Comparison of ENCODE assay signal across 2 cellular contexts in the genomic region with DNA sequence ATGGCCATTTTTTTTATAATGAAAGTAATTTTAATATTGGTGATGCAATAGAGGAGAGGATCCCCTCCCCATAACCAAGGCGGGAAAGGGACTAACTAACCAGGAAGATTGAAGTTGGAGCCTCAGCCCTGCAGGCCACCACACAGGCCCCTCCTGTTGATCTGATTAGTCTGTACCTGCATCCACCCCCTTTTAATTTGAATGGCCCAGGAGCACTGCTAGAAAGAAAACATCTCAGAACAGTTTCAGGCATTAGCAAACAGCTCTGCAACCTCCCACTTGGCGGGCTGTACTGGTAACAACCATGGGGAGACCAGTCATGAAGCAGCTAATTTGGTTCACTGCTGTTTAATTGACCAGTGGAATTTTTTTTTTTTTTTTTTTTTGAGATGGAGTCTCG.
TF ChIP-seq lines count a peak whose summit lies in the region.

No MANE protein-coding gene starts in this region.

TF ChIP-seq in GM23338, 12 proteins besides CTCF, POLR2A, EP300 and RAD21 (continues in another document):
- TF ChIP-seq REST (IDR thresholded peaks at IDR 0.05; ENCODE audit: unreplicated experiment) = no peak
- TF ChIP-seq NANOG (IDR thresholded peaks at IDR 0.05; ENCODE audit: borderline replicate concordance) = no peak
- TF ChIP-seq EZH2phosphoT487 (IDR thresholded peaks at IDR 0.05; ENCODE audit: unreplicated experiment) = no peak
- no peak for TF ChIP-seq POLR2AphosphoS5 (IDR thresholded peaks at IDR 0.05; ENCODE audit: low read depth)
- no peak for TF ChIP-seq ZNF331 (CRISPR knock-in tag; IDR thresholded peaks at IDR 0.05; ENCODE audit: low read depth)
- TF ChIP-seq ZNF114 (CRISPR knock-in tag; IDR thresholded peaks at IDR 0.05) = no peak
- TF ChIP-seq EZH2 (IDR thresholded peaks at IDR 0.05; ENCODE audit: low read depth, unreplicated experiment) = no peak
- no peak for TF ChIP-seq CREB1 (CRISPR knock-in tag; IDR thresholded peaks at IDR 0.05; ENCODE audit: low read depth)
- no peak for TF ChIP-seq JUNB (IDR thresholded peaks at IDR 0.05; ENCODE audit: unreplicated experiment)
- no peak for TF ChIP-seq ETS1 (IDR thresholded peaks at IDR 0.05)
- TF ChIP-seq STAT1 (IDR thresholded peaks at IDR 0.05; ENCODE audit: unreplicated experiment) = no peak

TF ChIP-seq in HepG2, 621 proteins besides CTCF, POLR2A, EP300 and RAD21:
- TF ChIP-seq POLR2AphosphoS2 (IDR thresholded peaks at IDR 0.05; ENCODE audit: low read depth, low read length) (no peak), ARNT (IDR thresholded peaks at IDR 0.05) (no peak), XBP1 (CRISPR knock-in tag; IDR thresholded peaks at IDR 0.05) (no peak), E2F2 (CRISPR knock-in tag; IDR thresholded peaks at IDR 0.05; ENCODE audit: borderline replicate concordance) (no peak), ZNF768 (CRISPR knock-in tag; IDR thresholded peaks at IDR 0.05) (no peak), KLF16 (CRISPR knock-in tag; IDR thresholded peaks at IDR 0.05) (no peak), NR2C2 (CRISPR knock-in tag; IDR thresholded peaks at IDR 0.05; ENCODE audit: borderline replicate concordance) (no peak), YY1 (IDR thresholded peaks at IDR 0.05; ENCODE audit: insufficient read depth, insufficient replicate concordance, low read depth, low read length) (no peak), ZNF253 (CRISPR knock-in tag; IDR thresholded peaks at IDR 0.05; ENCODE audit: borderline replicate concordance) (no peak), PCBP2 (optimal IDR thresholded peaks at IDR 0.05; ENCODE audit: low read depth, low read length, poor library complexity, severe bottlenecking) (no peak), EZH2 (conservative IDR thresholded peaks at IDR 0.05; ENCODE audit: low read depth, low read length) (no peak), POLR2G (IDR thresholded peaks at IDR 0.05; ENCODE audit: low read depth, low read length) (no peak), TFE3 (CRISPR knock-in tag; IDR thresholded peaks at IDR 0.05) (no peak), MYC (CRISPR knock-in tag; IDR thresholded peaks at IDR 0.05; ENCODE audit: borderline replicate concordance) (no peak)
- TF ChIP-seq, protein P1, sequence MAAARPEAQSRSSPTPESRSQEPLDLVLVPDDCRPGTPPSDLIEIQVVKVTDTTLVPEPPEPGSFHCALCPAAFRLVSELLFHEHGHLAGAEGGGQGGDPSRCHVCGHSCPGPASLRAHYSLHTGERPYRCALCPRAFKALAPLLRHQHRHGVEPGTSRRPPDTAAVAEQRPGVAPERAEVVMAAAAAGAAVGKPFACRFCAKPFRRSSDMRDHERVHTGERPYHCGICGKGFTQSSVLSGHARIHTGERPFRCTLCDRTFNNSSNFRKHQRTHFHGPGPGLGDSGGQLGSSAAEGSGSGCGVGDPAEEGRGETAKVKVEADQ (CRISPR knock-in tag; IDR thresholded peaks at IDR 0.05; ENCODE audit: borderline replicate concordance) = no peak
- TF ChIP-seq, protein P2, sequence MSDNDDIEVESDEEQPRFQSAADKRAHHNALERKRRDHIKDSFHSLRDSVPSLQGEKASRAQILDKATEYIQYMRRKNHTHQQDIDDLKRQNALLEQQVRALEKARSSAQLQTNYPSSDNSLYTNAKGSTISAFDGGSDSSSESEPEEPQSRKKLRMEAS (IDR thresholded peaks at IDR 0.05) = no peak
